Comparison of ENCODE assay signal across 8 cellular contexts in genomic region chr15:101188517-101189340, GRCh38.
DNase-seq lines count a peak whose midpoint lies in the region; ATAC-seq, FAIRE-seq and TF ChIP-seq lines count a peak whose summit lies in the region.

No MANE protein-coding gene starts in this region.

- TF ChIP-seq POLR2A in transverse colon (IDR thresholded peaks at IDR 0.05): no peak

- peaks cover 16 to 17% of the 10 kb centered on the region in 2 donors for H3K4me1 ChIP-seq in kidney (ENCODE audit: control insufficient read depth in 1 of 2, insufficient read depth in 1 of 2, low read depth in 1 of 2, low read length in 2 of 2)
- H3K4me1 ChIP-seq in transverse colon: peaks cover 0 to 53% (median 8%) of the 10 kb centered on the region in 4 donors
- peaks cover 10% of the 10 kb centered on the region for H3K4me1 ChIP-seq in mesendoderm (ENCODE audit: control insufficient read depth, low read depth, low read length)
- H3K4me1 ChIP-seq in CD8-positive, alpha-beta T cell (ENCODE audit: insufficient read depth, low read length): peaks cover 9% of the 10 kb centered on the region

- intact Hi-C loops in kidney (cut with DNase I) (no loop called here), transverse colon (cut with DNase I; ENCODE audit: low total_unique reads) (no loop called here)
- intact Hi-C loops in CD8-positive, alpha-beta T cell (cut with DNase I, micrococcal nuclease): no loop called here

- peaks cover 73% of the 10 kb centered on the region for H3K4me1 Mint-ChIP-seq in activated naive CD8-positive, alpha-beta T cell treated with anti-CD3 and anti-CD28 coated beads for 36 hours
- peaks cover 50% of the 10 kb centered on the region for H3K4me1 Mint-ChIP-seq in CD8-positive, alpha-beta T cell (ENCODE audit: low read depth)

- H3K27ac Mint-ChIP-seq in activated naive CD8-positive, alpha-beta T cell treated with anti-CD3 and anti-CD28 coated beads for 36 hours: peak overlapping the region; percentile 88
- no peak overlapping the region for H3K27ac Mint-ChIP-seq in CD8-positive, alpha-beta T cell

- no peak overlapping the region for H3K23ac ChIP-seq in mesendoderm (ENCODE audit: low read length)

- no peaks in the 10 kb centered on the region for H3K9me3 ChIP-seq in kidney (ENCODE audit: control insufficient read depth in 1 of 2, low read length in 2 of 2)
- H3K9me3 ChIP-seq in transverse colon: no peaks in the 10 kb centered on the region
- H3K9me3 ChIP-seq in CD8-positive, alpha-beta T cell (ENCODE audit: low read length): no peaks in the 10 kb centered on the region

- TF ChIP-seq CTCF in GM12865 (IDR thresholded peaks at IDR 0.05; ENCODE audit: insufficient read depth, low read depth, low read length, missing control alignments) (no peak), kidney (IDR thresholded peaks at IDR 0.05; ENCODE audit: borderline replicate concordance, extremely low read depth, insufficient read depth) (no peak), transverse colon (IDR thresholded peaks at IDR 0.05) (no peak)
- TF ChIP-seq CTCF in CD8-positive, alpha-beta T cell (IDR thresholded peaks at IDR 0.05): no peak

- H3K56ac ChIP-seq in mesendoderm (ENCODE audit: low read length): no peak overlapping the region

- CTCF ChIA-PET in CD8-positive, alpha-beta T cell (lab: Charles Lee): interaction anchor here (0.7 kb wide), 1 partner anchor 17 kb away, joined by 3 read pairs; no protein-coding TSS in a partner anchor

- no peak overlapping the region for H2BK5ac ChIP-seq in mesendoderm (ENCODE audit: low read length)

- peak overlapping the region; percentile 30 for H3K4me3 Mint-ChIP-seq in activated naive CD8-positive, alpha-beta T cell treated with anti-CD3 and anti-CD28 coated beads for 36 hours
- H3K4me3 Mint-ChIP-seq in CD8-positive, alpha-beta T cell: no peak overlapping the region

- H3K9ac ChIP-seq in kidney (ENCODE audit: low read length in 2 of 2): peak overlapping the region in 1 of 2 donors; percentile 60
- no peak overlapping the region for H3K9ac ChIP-seq in mesendoderm (ENCODE audit: low read length)

- peaks cover 60% of the 10 kb centered on the region for H3K79me2 ChIP-seq in mesendoderm (ENCODE audit: control insufficient read depth, insufficient read depth, low read length)

- no peak overlapping the region for H2BK15ac ChIP-seq in mesendoderm (replicated peaks; ENCODE audit: low read depth)

- peak overlapping the region; percentile 80 to 88 for H3K27ac ChIP-seq in kidney (ENCODE audit: low read depth in 2 of 2, low read length in 2 of 2)
- peak overlapping the region; percentile 55 to 66 (median 61) for H3K27ac ChIP-seq in transverse colon
- no peak overlapping the region for H3K27ac ChIP-seq in mesendoderm (ENCODE audit: low read depth, low read length)
- H3K27ac ChIP-seq in CD8-positive, alpha-beta T cell (ENCODE audit: low read depth, low read length): no peak overlapping the region

- no peaks in the 10 kb centered on the region for H3K27me3 Mint-ChIP-seq in activated naive CD8-positive, alpha-beta T cell treated with anti-CD3 and anti-CD28 coated beads for 36 hours
- H3K27me3 Mint-ChIP-seq in CD8-positive, alpha-beta T cell (ENCODE audit: low read depth): no peaks in the 10 kb centered on the region

- TF ChIP-seq EP300 in transverse colon (IDR thresholded peaks at IDR 0.05; ENCODE audit: low read depth): no peak

- DNase-seq in GM12865 (ENCODE audit: low read depth) (peak; percentile 51), kidney (peak; percentile 78), transverse colon (no peak), mesendoderm (no peak), NCI-H1694 (lab: John Stamatoyannopoulos, UW) (no peak)
- DNase-seq in activated naive CD8-positive, alpha-beta T cell treated with anti-CD3 and anti-CD28 coated beads for 36 hours: no peak
- DNase-seq in CD8-positive, alpha-beta T cell: no peak

- no peak overlapping the region for H4K5ac ChIP-seq in mesendoderm (ENCODE audit: low read length)

- no peak overlapping the region for H3K4ac ChIP-seq in mesendoderm (ENCODE audit: low read depth, low read length)

- no peaks in the 10 kb centered on the region for H3K36me3 ChIP-seq in kidney (ENCODE audit: control insufficient read depth in 1 of 2, insufficient read depth in 2 of 2, low read length in 2 of 2)
- no peaks in the 10 kb centered on the region for H3K36me3 ChIP-seq in transverse colon
- H3K36me3 ChIP-seq in mesendoderm (ENCODE audit: control insufficient read depth, insufficient read depth, low read length): no peaks in the 10 kb centered on the region
- no peaks in the 10 kb centered on the region for H3K36me3 ChIP-seq in CD8-positive, alpha-beta T cell (ENCODE audit: insufficient read depth, low read length)

- H3K4me2 ChIP-seq in mesendoderm (ENCODE audit: low read length): no peak overlapping the region

- WGBS in transverse colon (ENCODE audit: low coverage in 1 of 2), 2 donors: 73 to 74% methylated on average over 13 to 28 of the region's 28 CpGs
- no CpG with 5 or more reads among the region's 28 CpGs for WGBS in mesendoderm (ENCODE audit: extremely low coverage, insufficient coverage, low lambda C conversion rate)

- in situ Hi-C loops in transverse colon (cut with MboI; ENCODE audit: low pct_ligation_motif_present in 1 of 4, low pct_unique_long_range_greater_than_20kb in 1 of 4, low sequenced_read_pairs in 3 of 4): no loop called here

- POLR2A ChIA-PET in CD8-positive, alpha-beta T cell (lab: Charles Lee): no interaction called here

- ATAC-seq in HG02798 (IDR thresholded peaks at IDR 0.05; ENCODE audit: poor library complexity, unreplicated experiment): peak; percentile 56
- no peak for ATAC-seq in CD8-positive, alpha-beta T cell

- no peak overlapping the region for H3K18ac ChIP-seq in mesendoderm (ENCODE audit: low read length)

- no peaks in the 10 kb centered on the region for H3K9me3 Mint-ChIP-seq in activated naive CD8-positive, alpha-beta T cell treated with anti-CD3 and anti-CD28 coated beads for 36 hours
- H3K9me3 Mint-ChIP-seq in CD8-positive, alpha-beta T cell: no peaks in the 10 kb centered on the region

- FAIRE-seq in kidney (lab: Jason Lieb, UNC): no peak

- H3K27me3 ChIP-seq in transverse colon: no peaks in the 10 kb centered on the region
- H3K27me3 ChIP-seq in mesendoderm (ENCODE audit: insufficient read depth, low read length, poor library complexity): no peaks in the 10 kb centered on the region
- no peaks in the 10 kb centered on the region for H3K27me3 ChIP-seq in CD8-positive, alpha-beta T cell (ENCODE audit: insufficient read depth, low read length)

- no peak overlapping the region for H2AK5ac ChIP-seq in mesendoderm (ENCODE audit: low read length)

- peaks cover 32% of the 10 kb centered on the region for H3K36me3 Mint-ChIP-seq in activated naive CD8-positive, alpha-beta T cell treated with anti-CD3 and anti-CD28 coated beads for 36 hours
- peaks cover 10% of the 10 kb centered on the region for H3K36me3 Mint-ChIP-seq in CD8-positive, alpha-beta T cell

- H4K8ac ChIP-seq in mesendoderm (ENCODE audit: low read depth, low read length): no peak overlapping the region

- H3K79me1 ChIP-seq in mesendoderm (ENCODE audit: low read length): peaks cover 39% of the 10 kb centered on the region

- no peak overlapping the region for H2BK120ac ChIP-seq in mesendoderm (ENCODE audit: low read depth, low read length)

- H3K4me3 ChIP-seq in GM12865 (ENCODE audit: low read depth, low read length) (peak overlapping the region; percentile 21; the same call in 1 of the 2 replicates), kidney (ENCODE audit: low read length in 2 of 2) (peak overlapping the region; percentile 49 to 66), transverse colon (peak overlapping the region in 1 of 4 donors; percentile 11), mesendoderm (ENCODE audit: low read length) (no peak overlapping the region)
- no peak overlapping the region for H3K4me3 ChIP-seq in CD8-positive, alpha-beta T cell (ENCODE audit: low read depth, low read length)

Comparison
In these comparisons a context has a peak if more than half of its experiments do, and no peak if none do; other contexts are left out.
1. DNase-seq: peak in GM12865 (single experiment) and kidney (single experiment); none in activated naive CD8-positive, alpha-beta T cell treated with anti-CD3 and anti-CD28 coated beads for 36 hours (single experiment), transverse colon (single experiment), mesendoderm (single experiment), CD8-positive, alpha-beta T cell (0 of 7) and NCI-H1694 (single experiment).
2. H3K4me3 ChIP-seq: peak in GM12865 (single experiment) and kidney (2 of 2); none in mesendoderm (single experiment) and CD8-positive, alpha-beta T cell (single experiment).
3. H3K27ac ChIP-seq: peak in kidney (2 of 2) and transverse colon (4 of 4); none in mesendoderm (single experiment) and CD8-positive, alpha-beta T cell (single experiment).